In genomic region chr20:46209930-46210671, GRCh38 we compare ENCODE assay signal across 16 cellular contexts.
"Had no signal": no experiment of that assay in that cellular context is flagged by ENCODE, and none has a peak within 500 bp of the region (broad histone marks: within the 10 kb centered on the region; RNA-seq: fewer than 3 reads in every experiment).

No MANE protein-coding gene starts in this region.

- H3K36me3 ChIP-seq: breast epithelium, prostate gland, sigmoid colon had no signal

- H3K27ac ChIP-seq: breast epithelium, prostate gland, sigmoid colon had no signal

- DNase-seq: activated effector memory CD4-positive, alpha-beta T cell treated with anti-CD3 and anti-CD28 coated beads, Interleukin-2, amount 50 U/mL, for 16 hours; activated T-cell treated with anti-CD3 and anti-CD28 coated beads, Interleukin-2, amount 50 U/mL, for 4 hours; immature natural killer cell; left colon; mammary epithelial cell; mucosa of descending colon; naive thymus-derived CD8-positive, alpha-beta T cell; sigmoid colon; stimulated activated CD4-positive, alpha-beta T cell treated with anti-CD3 and anti-CD28 coated beads, Interleukin-2, amount 100 ng/mL, for 24 hours; stimulated activated naive CD4-positive, alpha-beta T cell; trophoblast cell had no signal

- H3K4me1 Mint-ChIP-seq: immature natural killer cell had no signal

- H3K27ac Mint-ChIP-seq: activated naive CD8-positive, alpha-beta T cell; immature natural killer cell had no signal

- H3K9me3 Mint-ChIP-seq: activated T-cell treated with anti-CD3 and anti-CD28 coated beads, Interleukin-2, amount 50 U/mL, for 4 hours; immature natural killer cell; naive thymus-derived CD8-positive, alpha-beta T cell had no signal

- H3K4me3 ChIP-seq: breast epithelium, mucosa of descending colon, prostate gland, sigmoid colon had no signal

- ATAC-seq: activated CD4-positive, CD25-positive, alpha-beta regulatory T cell treated with anti-CD3 and anti-CD28 coated beads, Interleukin-2, amount 50 U/mL, for 24 hours; activated T-cell treated with anti-CD3 and anti-CD28 coated beads, Interleukin-2, amount 50 U/mL, for 4 hours; esophagus mucosa; left colon; mucosa of descending colon; naive thymus-derived CD8-positive, alpha-beta T cell had no signal

- H3K9me3 ChIP-seq: breast epithelium, mucosa of descending colon, prostate gland, sigmoid colon had no signal

- H3K4me1 ChIP-seq: breast epithelium, prostate gland, sigmoid colon had no signal

- H3K36me3 Mint-ChIP-seq: activated naive CD8-positive, alpha-beta T cell; immature natural killer cell; naive thymus-derived CD8-positive, alpha-beta T cell had no signal

- H3K4me3 Mint-ChIP-seq: activated naive CD8-positive, alpha-beta T cell; activated T-cell treated with anti-CD3 and anti-CD28 coated beads, Interleukin-2, amount 50 U/mL, for 4 hours; immature natural killer cell; naive thymus-derived CD8-positive, alpha-beta T cell had no signal
